ENCODE assay signal across 9 cellular contexts in genomic region chr16:84062734-84063640, GRCh38. TPM values are rescaled to one million over a fixed set of nuclear protein-coding genes. Genes with fewer than 3 reads are reported as not detected.
DNase-seq lines count a peak whose midpoint lies in the region; ATAC-seq and TF ChIP-seq lines count a peak whose summit lies in the region.
"Had no signal": no experiment of that assay in that cellular context is flagged by ENCODE, and none has a peak within 500 bp of the region (broad histone marks: within the 10 kb centered on the region; RNA-seq: fewer than 3 reads in every experiment).

No MANE protein-coding gene starts in this region.

- ATAC-seq in gastroesophageal sphincter (peak; percentile 89), HG03432 (IDR thresholded peaks at IDR 0.05; ENCODE audit: unreplicated experiment) (no peak)

- no peak overlapping the region for H3K27ac ChIP-seq in gastroesophageal sphincter
- no peak overlapping the region for H3K27ac ChIP-seq in osteoblast (ENCODE audit: low read depth, low read length)
- no peak overlapping the region for H3K27ac ChIP-seq in tibial nerve

- CTCF ChIA-PET in activated naive CD4-positive, alpha-beta T cell treated with anti-CD3 and anti-CD28 coated beads for 36 hours (lab: Charles Lee): interaction anchor here (0.6 to 7.8 kb wide), 10 partner anchors 9 to 1727 kb away, joined by 3 to 90 read pairs (median 4); partner anchors contain the start of genes OSGIN1 and TAF1C

- H3K4me2 ChIP-seq in osteoblast (ENCODE audit: insufficient read depth, low read length): no peak overlapping the region

- H3K79me2 ChIP-seq in osteoblast (ENCODE audit: insufficient read depth, low read length): no peaks in the 10 kb centered on the region

- peaks cover 10% of the 10 kb centered on the region for H4K20me1 ChIP-seq in osteoblast (ENCODE audit: insufficient read depth, low read length)

- WGBS in gastroesophageal sphincter (ENCODE audit: low coverage in 1 of 2), 2 donors: 46 to 47% methylated on average over 16 to 23 of the region's 25 CpGs
- WGBS in tibial nerve, 2 donors: 51 to 55% methylated on average over 25 of the region's 25 CpGs

- H3K9me3 ChIP-seq in gastroesophageal sphincter (no peaks in the 10 kb centered on the region), osteoblast (ENCODE audit: low read depth, low read length) (no peaks in the 10 kb centered on the region), tibial nerve (no peaks in the 10 kb centered on the region)

- H3K36me3 ChIP-seq in gastroesophageal sphincter: peaks cover 0 to 100% of the 10 kb centered on the region in 2 donors
- H3K36me3 ChIP-seq in osteoblast (ENCODE audit: insufficient read depth, low read length): peaks cover 65% of the 10 kb centered on the region
- peaks cover 0 to 99% (median 47%) of the 10 kb centered on the region in 3 donors for H3K36me3 ChIP-seq in tibial nerve

- in situ Hi-C loops in SK-MEL-5 (cut with HindIII; ENCODE audit: low pct_unique_long_range_greater_than_20kb, low sequenced_read_pairs): no loop called here

- H3K4me3 Mint-ChIP-seq in activated naive CD4-positive, alpha-beta T cell treated with anti-CD3 and anti-CD28 coated beads for 36 hours: no peak overlapping the region

- TF ChIP-seq CTCF in gastroesophageal sphincter (IDR thresholded peaks at IDR 0.05) (peak in 3 of 4 experiments; percentile 72 to 86 (median 80)), osteoblast (IDR thresholded peaks at IDR 0.05; ENCODE audit: extremely low read depth, low read depth, low read length) (peak; percentile 96), tibial nerve (IDR thresholded peaks at IDR 0.05) (peak; percentile 62 to 79 (median 77))

- H3K27me3 ChIP-seq in gastroesophageal sphincter (no peaks in the 10 kb centered on the region), osteoblast (ENCODE audit: insufficient read depth, low read length) (no peaks in the 10 kb centered on the region), tibial nerve (no peaks in the 10 kb centered on the region)

- no peak for TF ChIP-seq EP300 in gastroesophageal sphincter (IDR thresholded peaks at IDR 0.05)
- TF ChIP-seq EP300 in tibial nerve (IDR thresholded peaks at IDR 0.05): peak in 1 of 2 donors; percentile 15

- peaks cover 6% of the 10 kb centered on the region for H3K4me1 Mint-ChIP-seq in activated naive CD4-positive, alpha-beta T cell treated with anti-CD3 and anti-CD28 coated beads for 36 hours (ENCODE audit: low read depth)

- no peaks in the 10 kb centered on the region for H3K27me3 Mint-ChIP-seq in activated naive CD4-positive, alpha-beta T cell treated with anti-CD3 and anti-CD28 coated beads for 36 hours (ENCODE audit: low read depth)

- intact Hi-C loops in activated naive CD4-positive, alpha-beta T cell treated with anti-CD3 and anti-CD28 coated beads for 36 hours (cut with micrococcal nuclease): no loop called here

- H3K4me1 ChIP-seq in gastroesophageal sphincter: peaks cover 0 to 10% (median 0%) of the 10 kb centered on the region in 3 donors
- no peaks in the 10 kb centered on the region for H3K4me1 ChIP-seq in osteoblast (ENCODE audit: insufficient read depth, low read length)
- no peaks in the 10 kb centered on the region for H3K4me1 ChIP-seq in tibial nerve

- TF ChIP-seq POLR2A in gastroesophageal sphincter (IDR thresholded peaks at IDR 0.05) (no peak), tibial nerve (IDR thresholded peaks at IDR 0.05) (no peak)

- DNase-seq in D341Med (ENCODE audit: low spot score): peak; percentile 87
- peak; percentile 86 for DNase-seq in HuH-7.5 (ENCODE audit: low spot score)
- peak; percentile 80 for DNase-seq in SK-MEL-5 (ENCODE audit: low read depth, low spot score)
- DNase-seq in activated naive CD4-positive, alpha-beta T cell treated with anti-CD3 and anti-CD28 coated beads for 36 hours: peak; percentile 85
- peak; percentile 97 for DNase-seq in osteoblast (ENCODE audit: insufficient read length, low spot score, missing footprints)
- peak; percentile 57 to 71 for DNase-seq in tibial nerve (ENCODE audit: low spot score in 2 of 2)

- H3K4me3 ChIP-seq in gastroesophageal sphincter (no peak overlapping the region), osteoblast (ENCODE audit: insufficient read depth, low read length) (no peak overlapping the region), tibial nerve (no peak overlapping the region)

- H3K36me3 Mint-ChIP-seq in activated naive CD4-positive, alpha-beta T cell treated with anti-CD3 and anti-CD28 coated beads for 36 hours (ENCODE audit: low read depth): peaks cover 26% of the 10 kb centered on the region

- H2AFZ ChIP-seq in osteoblast (ENCODE audit: low read length): no peak overlapping the region

- peak overlapping the region; percentile 13 for H3K27ac Mint-ChIP-seq in activated naive CD4-positive, alpha-beta T cell treated with anti-CD3 and anti-CD28 coated beads for 36 hours

- no peaks in the 10 kb centered on the region for H3K9me3 Mint-ChIP-seq in activated naive CD4-positive, alpha-beta T cell treated with anti-CD3 and anti-CD28 coated beads for 36 hours

RNA-seq across cellular contexts. Expression of gene SLC38A8, which starts 20.4 kb away (rescaled TPM):
- 9.0 and 11.7 TPM in 2 replicates for total RNA-seq in SK-MEL-5 (2014; rRNA removed; shearing (Covaris generic))
- 4.4 and 6.8 TPM in 2 replicates for polyA plus RNA-seq in SK-MEL-5 (2015; cell fraction: cytosol; rRNA removed)
- 0.63 and 2.4 TPM in 2 replicates for polyA plus RNA-seq in SK-MEL-5 (2015; cell fraction: nucleus; rRNA removed)
- total RNA-seq in activated naive CD4-positive, alpha-beta T cell treated with anti-CD3 and anti-CD28 coated beads for 36 hours: not detected
- total RNA-seq in gastroesophageal sphincter (not detected), osteoblast (not detected in 2 replicates), tibial nerve (not detected)
- total RNA-seq: activated CD8-positive, alpha-beta memory T cell treated with anti-CD3 and anti-CD28 coated beads for 36 hours had no signal

RNA-seq across cellular contexts. Expression of gene MBTPS1, which starts 53.8 kb away (rescaled TPM):
- total RNA-seq in SK-MEL-5 (2014; rRNA removed; shearing (Covaris generic)): 48.7 and 52.3 TPM in 2 replicates
- polyA plus RNA-seq in SK-MEL-5 (2015; cell fraction: cytosol; rRNA removed): 88.9 and 112 TPM in 2 replicates
- 90.3 and 122 TPM in 2 replicates for polyA plus RNA-seq in SK-MEL-5 (2015; cell fraction: nucleus; rRNA removed)
- total RNA-seq in activated naive CD4-positive, alpha-beta T cell treated with anti-CD3 and anti-CD28 coated beads for 36 hours: 10 to 100 TPM; 36.9 to 41.3 TPM
- total RNA-seq in gastroesophageal sphincter: 10 to 100 TPM; 84.0 to 98.6 (median 90.9) TPM
- 114 and 133 TPM in 2 replicates for total RNA-seq in osteoblast
- total RNA-seq in tibial nerve: 100 to 1,000 TPM in 3 of 4 donors, 10 to 100 TPM in 1; 98.4 to 149 (median 121) TPM
